Comparison of ENCODE assay signal across 1 cellular context in the genomic region with DNA sequence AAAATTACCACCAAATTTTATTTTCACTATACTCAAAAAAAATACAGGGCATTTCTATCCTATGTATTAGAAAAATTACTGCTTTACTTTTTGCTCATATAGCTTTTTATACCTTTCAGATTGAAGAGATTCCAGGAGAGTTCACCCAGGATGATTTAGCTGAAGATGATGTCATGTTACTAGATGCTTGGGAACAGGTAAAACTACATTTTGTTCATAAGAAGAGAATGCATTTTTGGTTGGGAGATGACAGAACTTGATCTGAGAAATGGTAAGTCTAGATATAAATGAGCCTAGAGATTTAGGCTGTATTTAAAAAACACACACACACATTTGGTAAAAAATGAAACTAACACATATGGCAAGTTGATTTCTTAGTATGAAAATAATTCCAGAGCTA.
TF ChIP-seq lines count a peak whose summit lies in the region.

No MANE protein-coding gene starts in this region.

TF ChIP-seq in HepG2, 621 proteins besides CTCF, POLR2A, EP300 and RAD21:
- TF ChIP-seq ATF7 (IDR thresholded peaks at IDR 0.05), result 0 out of 2 replicates have a peak, but pooled peaks have one; percentile 31
- TF ChIP-seq ATF7 (CRISPR knock-in tag; IDR thresholded peaks at IDR 0.05), result no peak
- no peak for TF ChIP-seq ZBTB10 (CRISPR knock-in tag; IDR thresholded peaks at IDR 0.05; ENCODE audit: borderline replicate concordance)
TF ChIP-seq in HepG2: peak in this region for 1.
